In the genomic region with DNA sequence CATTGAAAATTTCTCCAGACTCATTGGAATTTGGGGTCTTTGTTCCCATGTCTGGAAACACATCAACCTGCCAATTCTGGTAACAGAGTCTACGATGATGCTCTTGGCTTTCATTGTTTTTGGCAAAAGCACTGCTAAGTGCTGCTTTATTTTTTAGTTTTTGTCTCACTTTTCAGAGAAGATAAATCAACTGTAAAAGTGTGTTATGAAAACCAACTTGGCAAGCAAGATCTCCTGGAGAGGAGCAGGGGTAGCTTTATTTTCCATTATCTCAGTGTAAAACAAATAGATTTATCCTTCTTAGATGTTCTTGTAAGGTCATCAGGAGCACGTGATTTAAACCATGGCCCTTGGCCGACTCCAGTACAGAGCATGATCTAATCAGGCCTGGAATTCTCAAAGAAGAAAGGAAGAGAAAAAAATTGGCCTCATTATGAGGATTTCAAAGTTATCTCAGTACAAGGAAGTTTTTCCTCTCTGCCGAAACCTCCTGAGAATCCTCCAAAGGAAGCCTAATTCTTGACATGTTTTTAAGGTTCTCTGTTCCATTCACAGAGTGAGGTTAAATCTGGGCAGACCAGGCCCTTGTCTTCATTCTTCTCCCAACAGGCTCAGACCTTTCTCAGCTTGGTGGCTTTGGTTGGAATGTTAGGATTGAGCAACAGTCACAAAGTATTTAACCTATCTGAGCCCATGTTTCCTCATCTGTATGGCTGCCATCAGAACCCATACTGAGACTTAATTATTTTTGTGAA, we compare ENCODE assay signal across 12 cellular contexts. TPM values are rescaled to one million over a fixed set of nuclear protein-coding genes. Genes with fewer than 3 reads are reported as not detected.
DNase-seq lines count a peak whose midpoint lies in the region; ATAC-seq, FAIRE-seq and TF ChIP-seq lines count a peak whose summit lies in the region.
"Had no signal": no experiment of that assay in that cellular context is flagged by ENCODE, and none has a peak within 500 bp of the region (broad histone marks: within the 10 kb centered on the region; RNA-seq: fewer than 3 reads in every experiment).

No MANE protein-coding gene starts in this region.

- peaks cover 2% of the 10 kb centered on the region for H3K36me3 Mint-ChIP-seq in chondrocyte (ENCODE audit: low read depth)
- no peaks in the 10 kb centered on the region for H3K36me3 Mint-ChIP-seq in natural killer cell treated with Interleukin-12 subunit alpha and Interleukin-12 subunit beta and Interleukin-15 and Interleukin-18, amount 100 ng/mL, for 72 hours
- H3K36me3 Mint-ChIP-seq in activated CD4-positive, alpha-beta T cell treated with anti-CD3 and anti-CD28 coated beads, Interleukin-2, amount 10 ng/mL, durations not matched to agents 24 days and 14 days (ENCODE audit: low read depth): no peaks in the 10 kb centered on the region
- H3K36me3 Mint-ChIP-seq: brain had no signal

- H3K27me3 ChIP-seq in keratinocyte (ENCODE audit: control insufficient read depth, extremely low read depth, insufficient read depth, low read length) (no peaks in the 10 kb centered on the region), spleen (replicated peaks in 1 of 7) (no peaks in the 10 kb centered on the region)

- no peaks in the 10 kb centered on the region for H3K9me1 ChIP-seq in keratinocyte (ENCODE audit: control insufficient read depth, extremely low read depth, insufficient read depth, low read length)

- H3K9me3 ChIP-seq in HEK293 (ENCODE audit: control insufficient read depth, insufficient read depth, low read depth, low read length) (no peaks in the 10 kb centered on the region), keratinocyte (ENCODE audit: control insufficient read depth, low read depth, low read length) (no peaks in the 10 kb centered on the region), spleen (no peaks in the 10 kb centered on the region)

- DNase-seq in chondrocyte (ENCODE audit: low spot score) (no peak), keratinocyte (ENCODE audit: low read depth, low spot score) (no peak), spleen (no peak), NCI-H748 treated with DMSO at 0.1 percent for 48 hours (lab: John Stamatoyannopoulos, UW) (no peak)
- no peak for DNase-seq in natural killer cell treated with Interleukin-12 subunit alpha and Interleukin-12 subunit beta and Interleukin-15 and Interleukin-18, amount 100 ng/mL, for 72 hours (ENCODE audit: low spot score)
- DNase-seq in activated CD4-positive, alpha-beta T cell treated with anti-CD3 and anti-CD28 coated beads for 4 hours: no peak
- no peak for DNase-seq in activated CD4-positive, alpha-beta T cell treated with anti-CD3 and anti-CD28 coated beads, Interleukin-2, amount 10 ng/mL, durations not matched to agents 24 days and 14 days
- DNase-seq: activated CD8-positive, alpha-beta T cell treated with anti-CD3 and anti-CD28 coated beads, Interleukin-2, amount 10 ng/mL, durations not matched to agents 7 days and 5 days; posterior cingulate gyrus; SHP77 had no signal

- POLR2A ChIA-PET in HEK293 (lab: Yijun Ruan, JAX): no interaction called here

- ATAC-seq in natural killer cell treated with Interleukin-12 subunit alpha and Interleukin-12 subunit beta and Interleukin-15 and Interleukin-18, amount 100 ng/mL, for 72 hours: no peak
- ATAC-seq: activated CD8-positive, alpha-beta T cell treated with anti-CD3 and anti-CD28 coated beads, Interleukin-2, amount 10 ng/mL, durations not matched to agents 7 days and 5 days had no signal

- dilution Hi-C loops in keratinocyte (cut with MboI; ENCODE audit: extremely low pct_ligation_motif_present, low sequenced_read_pairs): no loop called here

- H3K9me3 Mint-ChIP-seq in chondrocyte (ENCODE audit: low read depth): no peaks in the 10 kb centered on the region
- no peaks in the 10 kb centered on the region for H3K9me3 Mint-ChIP-seq in natural killer cell treated with Interleukin-12 subunit alpha and Interleukin-12 subunit beta and Interleukin-15 and Interleukin-18, amount 100 ng/mL, for 72 hours
- H3K9me3 Mint-ChIP-seq in activated CD4-positive, alpha-beta T cell treated with anti-CD3 and anti-CD28 coated beads, Interleukin-2, amount 10 ng/mL, durations not matched to agents 24 days and 14 days: no peaks in the 10 kb centered on the region

- FAIRE-seq in keratinocyte (lab: Jason Lieb, UNC): no peak

- H3K4me3 ChIP-seq in HEK293 (ENCODE audit: low read depth, low read length) (no peak overlapping the region), keratinocyte (ENCODE audit: control insufficient read depth in 2 of 3, extremely low read depth in 1 of 3, insufficient read depth in 2 of 3, low read depth in 1 of 3, low read length in 3 of 3) (no peak overlapping the region), spleen (no peak overlapping the region)

- no peaks in the 10 kb centered on the region for H3K36me3 ChIP-seq in HEK293 (ENCODE audit: control insufficient read depth in 2 of 2, insufficient read depth in 1 of 2, low read length in 2 of 2)
- H3K36me3 ChIP-seq in keratinocyte (ENCODE audit: control insufficient read depth in 2 of 2, extremely low read depth in 1 of 2, insufficient read depth in 2 of 2, low read length in 2 of 2): no peaks in the 10 kb centered on the region
- H3K36me3 ChIP-seq in spleen: no peaks in the 10 kb centered on the region

- TF ChIP-seq POLR2A in spleen (IDR thresholded peaks at IDR 0.05): no peak

- H4K20me1 ChIP-seq in keratinocyte (ENCODE audit: control insufficient read depth, extremely low read depth, insufficient read depth, low read length): no peaks in the 10 kb centered on the region

- no peaks in the 10 kb centered on the region for H3K79me2 ChIP-seq in keratinocyte (ENCODE audit: control insufficient read depth, insufficient read depth, low read length)

- no peak overlapping the region for H3K9ac ChIP-seq in keratinocyte (ENCODE audit: control insufficient read depth, extremely low read depth, insufficient read depth, low read length)

- TF ChIP-seq CTCF in HEK293 (tag by site-specific recombination; IDR thresholded peaks at IDR 0.05) (no peak), chondrocyte (IDR thresholded peaks at IDR 0.05) (no peak), keratinocyte (optimal IDR thresholded peaks at IDR 0.05 in 1 of 3, IDR thresholded peaks at IDR 0.05 in 1 of 3, conservative IDR thresholded peaks at IDR 0.05 in 1 of 3; ENCODE audit: extremely low read depth in 1 of 3, insufficient read depth in 2 of 3, low read length in 3 of 3) (no peak), spleen (IDR thresholded peaks at IDR 0.05 in 8 of 11, conservative IDR thresholded peaks at IDR 0.05 in 3 of 11) (no peak)

- peak overlapping the region; percentile 35 for H2AFZ ChIP-seq in keratinocyte (ENCODE audit: control insufficient read depth, low read length)

- H3K27ac ChIP-seq in HEK293 (ENCODE audit: extremely low read depth, low read depth, low read length): no peak overlapping the region
- H3K27ac ChIP-seq in keratinocyte (ENCODE audit: control insufficient read depth, insufficient read depth, low read length): no peak overlapping the region
- H3K27ac ChIP-seq in spleen: peak overlapping the region in 6 of 8 donors; percentile 17 to 45 (median 30)

- H3K4me2 ChIP-seq in keratinocyte (ENCODE audit: control insufficient read depth, extremely low read depth, insufficient read depth, low read depth, low read length): no peak overlapping the region

- intact Hi-C loops in spleen (cut with DNase I; ENCODE audit: low total_unique reads): no loop called here
- intact Hi-C loops in activated CD4-positive, alpha-beta T cell treated with anti-CD3 and anti-CD28 coated beads, Interleukin-2, amount 10 ng/mL, durations not matched to agents 24 days and 14 days (cut with micrococcal nuclease): no loop called here

- H3K4me1 Mint-ChIP-seq in chondrocyte (ENCODE audit: low read depth): peaks cover 45% of the 10 kb centered on the region
- no peaks in the 10 kb centered on the region for H3K4me1 Mint-ChIP-seq in natural killer cell treated with Interleukin-12 subunit alpha and Interleukin-12 subunit beta and Interleukin-15 and Interleukin-18, amount 100 ng/mL, for 72 hours (ENCODE audit: low read depth in 2 of 2)
- no peaks in the 10 kb centered on the region for H3K4me1 Mint-ChIP-seq in activated CD4-positive, alpha-beta T cell treated with anti-CD3 and anti-CD28 coated beads, Interleukin-2, amount 10 ng/mL, durations not matched to agents 24 days and 14 days

- H3K27me3 Mint-ChIP-seq in chondrocyte (ENCODE audit: low read depth): no peaks in the 10 kb centered on the region
- peaks cover 23 to 39% of the 10 kb centered on the region in 2 donors for H3K27me3 Mint-ChIP-seq in natural killer cell treated with Interleukin-12 subunit alpha and Interleukin-12 subunit beta and Interleukin-15 and Interleukin-18, amount 100 ng/mL, for 72 hours
- H3K27me3 Mint-ChIP-seq in activated CD4-positive, alpha-beta T cell treated with anti-CD3 and anti-CD28 coated beads, Interleukin-2, amount 10 ng/mL, durations not matched to agents 24 days and 14 days: peaks cover 2% of the 10 kb centered on the region
- H3K27me3 Mint-ChIP-seq: brain had no signal

- WGBS in spleen, 5 donors: 60 to 76% (median 64%) methylated on average over 4 of the region's 4 CpGs

- H3K4me3 Mint-ChIP-seq in chondrocyte (ENCODE audit: unreplicated experiment): no peak overlapping the region
- no peak overlapping the region for H3K4me3 Mint-ChIP-seq in natural killer cell treated with Interleukin-12 subunit alpha and Interleukin-12 subunit beta and Interleukin-15 and Interleukin-18, amount 100 ng/mL, for 72 hours
- no peak overlapping the region for H3K4me3 Mint-ChIP-seq in activated CD4-positive, alpha-beta T cell treated with anti-CD3 and anti-CD28 coated beads, Interleukin-2, amount 10 ng/mL, durations not matched to agents 24 days and 14 days
- H3K4me3 Mint-ChIP-seq: activated CD8-positive, alpha-beta T cell treated with anti-CD3 and anti-CD28 coated beads, Interleukin-2, amount 10 ng/mL, durations not matched to agents 7 days and 5 days; brain had no signal

- H3K27ac Mint-ChIP-seq in chondrocyte (ENCODE audit: unreplicated experiment): peak overlapping the region; percentile 62
- H3K27ac Mint-ChIP-seq in natural killer cell treated with Interleukin-12 subunit alpha and Interleukin-12 subunit beta and Interleukin-15 and Interleukin-18, amount 100 ng/mL, for 72 hours: no peak overlapping the region
- no peak overlapping the region for H3K27ac Mint-ChIP-seq in activated CD4-positive, alpha-beta T cell treated with anti-CD3 and anti-CD28 coated beads, Interleukin-2, amount 10 ng/mL, durations not matched to agents 24 days and 14 days
- H3K27ac Mint-ChIP-seq: activated CD8-positive, alpha-beta T cell treated with anti-CD3 and anti-CD28 coated beads, Interleukin-2, amount 10 ng/mL, durations not matched to agents 7 days and 5 days had no signal

- CTCF ChIA-PET in HEK293 (lab: Yijun Ruan, JAX): interaction anchor here (0.5 to 1.0 kb wide), 3 partner anchors 234 to 501 kb away, joined by 3 to 5 read pairs (median 3); no protein-coding TSS in a partner anchor

- H3K4me1 ChIP-seq in HEK293 (ENCODE audit: control insufficient read depth, insufficient read depth, low read length): no peaks in the 10 kb centered on the region
- peaks cover 18% of the 10 kb centered on the region for H3K4me1 ChIP-seq in keratinocyte (ENCODE audit: control insufficient read depth, extremely low read depth, insufficient read depth, low read length)
- H3K4me1 ChIP-seq in spleen: peaks cover 0 to 7% (median 0%) of the 10 kb centered on the region in 6 donors

RNA-seq across cellular contexts. Expression of gene PAMR1, which starts 16.4 kb away (rescaled TPM):
- total RNA-seq in chondrocyte (1.4 to 2.9 TPM (median 1.6 TPM) in 3 replicates), spleen (10 to 100 TPM in 2 of 7 donors, 1 to 10 TPM in 5; 4.1 to 23.6 (median 5.6) TPM)
- polyA plus RNA-seq in keratinocyte (4.1 to 10.0 TPM (median 4.4 TPM) in 3 replicates), spleen (1 to 10 TPM; 1.3 to 2.6 (median 2.3) TPM)
- 3.7 TPM for polyA plus RNA-seq in keratinocyte (2011; ENCODE audit: low read depth)
- polyA plus RNA-seq in keratinocyte (2011; cell fraction: cytosol; rRNA removed): 3.7 and 4.9 TPM in 2 replicates
- polyA plus RNA-seq in keratinocyte (2011; cell fraction: nucleus; rRNA removed): 12.1 and 16.1 TPM in 2 replicates
- polyA plus RNA-seq in keratinocyte (2012; ENCODE audit: low replicate concordance): 3.2 and 14.2 TPM in 2 replicates
- 3.8 to 14.5 TPM (median 3.9 TPM) in 3 replicates for polyA minus RNA-seq in keratinocyte
- polyA minus RNA-seq in keratinocyte (2011; cell fraction: cytosol; rRNA and poly(A)+ RNA removed): 5.0 TPM
- polyA minus RNA-seq in keratinocyte (2011; cell fraction: nucleus; rRNA and poly(A)+ RNA removed): 5.9 and 14.6 TPM in 2 replicates
- not detected for total RNA-seq in natural killer cell treated with Interleukin-12 subunit alpha and Interleukin-12 subunit beta and Interleukin-15 and Interleukin-18, amount 100 ng/mL, for 72 hours
- not detected in 2 replicates for total RNA-seq in activated CD4-positive, alpha-beta T cell treated with anti-CD3 and anti-CD28 coated beads, Interleukin-2, amount 10 ng/mL, durations not matched to agents 24 days and 14 days
- total RNA-seq: activated CD8-positive, alpha-beta T cell treated with anti-CD3 and anti-CD28 coated beads, Interleukin-2, amount 10 ng/mL, durations not matched to agents 7 days and 5 days had no signal

Comparison
In these comparisons a context has a peak if more than half of its experiments do, and no peak if none do; other contexts are left out.
1. H3K27ac ChIP-seq: peak in spleen (6 of 8); none in HEK293 (single experiment) and keratinocyte (single experiment).